19 cellular contexts compared by ENCODE assay signal in the genomic region with DNA sequence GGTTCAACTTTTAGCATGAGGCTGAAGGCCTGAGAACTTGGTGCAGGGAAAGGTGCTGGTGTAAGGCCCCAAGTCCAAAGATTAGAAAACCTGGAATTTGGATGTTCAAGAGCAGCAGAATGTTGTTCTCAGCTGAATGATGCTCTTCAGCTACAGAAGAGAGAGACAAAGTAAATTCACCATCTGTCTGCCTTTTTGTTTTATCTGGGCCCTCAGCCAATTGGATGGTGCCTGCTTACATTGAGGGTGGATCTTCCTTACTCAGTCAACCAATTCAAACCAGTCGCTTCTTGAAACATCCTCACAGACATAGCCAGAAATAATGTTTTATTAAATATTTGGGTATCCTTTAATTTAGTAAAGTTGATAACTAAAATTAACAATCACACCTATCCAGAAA.
"Had no signal": no experiment of that assay in that cellular context is flagged by ENCODE, and none has a peak within 500 bp of the region (broad histone marks: within the 10 kb centered on the region; RNA-seq: fewer than 3 reads in every experiment).

No MANE protein-coding gene starts in this region.

- H3K36me3 ChIP-seq: esophagus muscularis mucosa, gastrocnemius medialis, heart right ventricle, right atrium auricular region, sigmoid colon, thoracic aorta, transverse colon had no signal

- H3K9me3 ChIP-seq: esophagus muscularis mucosa, gastrocnemius medialis, mucosa of descending colon, right atrium auricular region, sigmoid colon, thoracic aorta, transverse colon had no signal

- H3K27me3 ChIP-seq: esophagus muscularis mucosa, gastrocnemius medialis, heart right ventricle, right atrium auricular region, sigmoid colon, transverse colon had no signal

- H3K4me1 ChIP-seq: gastrocnemius medialis, heart right ventricle, right atrium auricular region had no signal

- H3K27ac ChIP-seq: epithelial cell of prostate, esophagus muscularis mucosa, gastrocnemius medialis, heart right ventricle, right atrium auricular region, skin epidermis, thoracic aorta, transverse colon had no signal

- ATAC-seq: effector memory CD8-positive, alpha-beta T cell; gastrocnemius medialis; heart right ventricle; left lobe of liver; mucosa of descending colon; naive thymus-derived CD8-positive, alpha-beta T cell; stimulated activated naive B cell treated with anti-CD40 and anti-IgM and Interleukin-4, amounts not matched to agents 10 μg/mL and 1 μg/mL and 100 μg/mL, for 72 hours; stimulated activated naive CD8-positive, alpha-beta T cell treated with anti-CD3 and anti-CD28 coated beads, Interleukin-15, amount 100 ng/mL, for 72 hours had no signal

- DNase-seq: effector memory CD8-positive, alpha-beta T cell; gastrocnemius medialis; heart right ventricle; islet precursor cell; mammary epithelial cell; mucosa of descending colon; naive thymus-derived CD8-positive, alpha-beta T cell; sigmoid colon; stimulated activated CD4-positive, alpha-beta T cell treated with anti-CD3 and anti-CD28 coated beads, Interleukin-2, amount 100 ng/mL, for 24 hours; stimulated activated CD4-positive, alpha-beta T cell treated with anti-CD3 and anti-CD28 coated beads, Interleukin-4, amount 100 ng/mL, for 4 hours; stimulated activated naive B cell treated with anti-CD40 and anti-IgM and Interleukin-4, amounts not matched to agents 10 μg/mL and 1 μg/mL and 100 μg/mL, for 72 hours; stimulated activated naive CD8-positive, alpha-beta T cell treated with anti-CD3 and anti-CD28 coated beads, Interleukin-15, amount 100 ng/mL, for 72 hours; transverse colon had no signal

- H3K4me3 ChIP-seq: esophagus muscularis mucosa, gastrocnemius medialis, heart right ventricle, mucosa of descending colon, right atrium auricular region, sigmoid colon, skin epidermis, thoracic aorta, transverse colon had no signal
